In the genomic region with DNA sequence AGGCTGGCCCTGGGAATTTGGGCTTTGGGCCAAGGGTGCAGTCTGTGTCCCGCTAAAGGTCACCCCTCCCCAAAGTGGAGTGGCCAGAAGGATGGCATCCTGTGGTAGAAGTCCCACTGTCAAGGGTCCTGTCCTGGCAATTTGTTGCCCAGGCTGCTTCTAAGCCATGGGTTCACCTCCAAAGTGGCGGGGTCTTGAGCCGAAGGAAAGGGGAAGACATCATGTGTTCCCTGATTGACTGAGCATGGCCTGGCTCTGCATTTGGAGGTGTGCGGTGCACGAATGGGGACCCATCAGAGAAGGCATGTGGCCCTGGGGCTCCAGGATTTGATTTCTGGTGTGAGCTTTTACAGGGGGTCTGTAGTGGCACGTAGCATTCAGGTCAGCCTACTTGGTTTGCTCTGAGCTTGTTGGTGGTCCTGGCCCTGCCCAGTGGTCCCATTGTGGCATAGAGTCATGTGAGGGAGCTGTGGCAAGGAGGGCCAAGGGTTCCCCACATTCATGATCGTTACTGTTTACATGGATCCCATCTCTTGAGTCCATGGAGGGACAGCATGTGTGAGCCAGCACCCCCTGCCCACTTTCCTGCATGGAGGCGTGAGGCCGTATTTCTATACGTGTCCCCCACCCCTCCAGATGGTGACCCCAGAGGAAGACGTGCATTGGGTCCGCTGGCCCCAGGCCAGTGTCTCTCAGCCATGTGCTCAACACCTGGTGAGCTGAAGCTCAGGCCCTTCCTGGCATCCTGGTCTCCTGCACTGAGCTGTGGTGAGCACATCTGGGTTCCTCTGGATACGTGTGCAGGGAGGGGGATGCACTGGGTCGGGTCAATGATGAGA, we compare ENCODE assay signal across 20 cellular contexts.
A peak's percentile ranks its signal among the peaks of the same experiment; 100 is the strongest.
DNase-seq lines count a peak whose midpoint lies in the region; ATAC-seq and TF ChIP-seq lines count a peak whose summit lies in the region.
"Had no signal": no experiment of that assay in that cellular context is flagged by ENCODE, and none has a peak within 500 bp of the region (broad histone marks: within the 10 kb centered on the region; RNA-seq: fewer than 3 reads in every experiment).

No MANE protein-coding gene starts in this region.

- H3K36me3 ChIP-seq in esophagus muscularis mucosa, result no peaks in the 10 kb centered on the region
- H3K36me3 ChIP-seq in transverse colon, result no peaks in the 10 kb centered on the region
- H3K36me3 ChIP-seq: vagina had no signal

- H3K27ac ChIP-seq in esophagus muscularis mucosa (replicated peaks in 1 of 4) (no peak overlapping the region), transverse colon (no peak overlapping the region)
- H3K27ac ChIP-seq: skin epidermis, vagina had no signal

- H3K4me1 Mint-ChIP-seq in mesothelial cell of epicardium, result no peaks in the 10 kb centered on the region
- H3K4me1 Mint-ChIP-seq in T-helper 2 cell treated with Interferon-gamma antibody and Interleukin-4, amounts not matched to agents 5 μg/mL and 100 μg/mL, for 36 hours (ENCODE audit: low read depth), result no peaks in the 10 kb centered on the region
- H3K4me1 Mint-ChIP-seq: memory B cell; neural crest cell; stimulated activated memory B cell treated with anti-CD40 and anti-IgM and Interleukin-4, amounts not matched to agents 10 μg/mL and 1 μg/mL and 100 μg/mL, for 72 hours had no signal

- H3K4me3 Mint-ChIP-seq in mesothelial cell of epicardium, result no peak overlapping the region
- no peak overlapping the region for H3K4me3 Mint-ChIP-seq in T-helper 2 cell treated with Interferon-gamma antibody and Interleukin-4, amounts not matched to agents 5 μg/mL and 100 μg/mL, for 36 hours
- H3K4me3 Mint-ChIP-seq: memory B cell; neural crest cell; stimulated activated memory B cell treated with anti-CD40 and anti-IgM and Interleukin-4, amounts not matched to agents 10 μg/mL and 1 μg/mL and 100 μg/mL, for 72 hours had no signal

- TF ChIP-seq POLR2A in esophagus muscularis mucosa (IDR thresholded peaks at IDR 0.05; ENCODE audit: low read depth) (no peak), transverse colon (IDR thresholded peaks at IDR 0.05) (no peak)

- no peak overlapping the region for H3K27ac Mint-ChIP-seq in mesothelial cell of epicardium
- no peak overlapping the region for H3K27ac Mint-ChIP-seq in T-helper 2 cell treated with Interferon-gamma antibody and Interleukin-4, amounts not matched to agents 5 μg/mL and 100 μg/mL, for 36 hours
- H3K27ac Mint-ChIP-seq: activated naive CD4-positive, alpha-beta T cell treated with anti-CD3 and anti-CD28 coated beads, Interleukin-2, amount 50 U/mL, for 72 hours; memory B cell; stimulated activated memory B cell treated with anti-CD40 and anti-IgM and Interleukin-4, amounts not matched to agents 10 μg/mL and 1 μg/mL and 100 μg/mL, for 72 hours had no signal

- TF ChIP-seq CTCF in esophagus muscularis mucosa (IDR thresholded peaks at IDR 0.05) (no peak), mesothelial cell of epicardium (IDR thresholded peaks at IDR 0.05; ENCODE audit: unreplicated experiment) (no peak), transverse colon (IDR thresholded peaks at IDR 0.05) (no peak)

- H3K4me3 ChIP-seq in esophagus muscularis mucosa (no peak overlapping the region), transverse colon (no peak overlapping the region)
- H3K4me3 ChIP-seq: skin epidermis, vagina had no signal

- in situ Hi-C loops in transverse colon (cut with MboI; ENCODE audit: low pct_ligation_motif_present in 1 of 4, low pct_unique_long_range_greater_than_20kb in 1 of 4, low sequenced_read_pairs in 3 of 4), result no loop called here

- H3K27me3 Mint-ChIP-seq in mesothelial cell of epicardium (ENCODE audit: low read depth), result no peaks in the 10 kb centered on the region
- H3K27me3 Mint-ChIP-seq in T-helper 2 cell treated with Interferon-gamma antibody and Interleukin-4, amounts not matched to agents 5 μg/mL and 100 μg/mL, for 36 hours (ENCODE audit: low read depth), result no peaks in the 10 kb centered on the region
- H3K27me3 Mint-ChIP-seq: memory B cell; stimulated activated memory B cell treated with anti-CD40 and anti-IgM and Interleukin-4, amounts not matched to agents 10 μg/mL and 1 μg/mL and 100 μg/mL, for 72 hours had no signal

- H3K36me3 Mint-ChIP-seq in mesothelial cell of epicardium, result peaks cover 3% of the 10 kb centered on the region
- no peaks in the 10 kb centered on the region for H3K36me3 Mint-ChIP-seq in T-helper 2 cell treated with Interferon-gamma antibody and Interleukin-4, amounts not matched to agents 5 μg/mL and 100 μg/mL, for 36 hours (ENCODE audit: low read depth)
- H3K36me3 Mint-ChIP-seq: memory B cell; stimulated activated memory B cell treated with anti-CD40 and anti-IgM and Interleukin-4, amounts not matched to agents 10 μg/mL and 1 μg/mL and 100 μg/mL, for 72 hours had no signal

- H3K9me3 Mint-ChIP-seq in mesothelial cell of epicardium, result peaks cover 21% of the 10 kb centered on the region
- H3K9me3 Mint-ChIP-seq in T-helper 2 cell treated with Interferon-gamma antibody and Interleukin-4, amounts not matched to agents 5 μg/mL and 100 μg/mL, for 36 hours, result peaks cover 21% of the 10 kb centered on the region
- H3K9me3 Mint-ChIP-seq: neural crest cell had no signal

- H3K9me3 ChIP-seq in esophagus muscularis mucosa (peaks cover 0 to 73% (median 25%) of the 10 kb centered on the region in 4 donors), transverse colon (peaks cover 0 to 1% of the 10 kb centered on the region in 2 donors)

- DNase-seq in activated naive CD4-positive, alpha-beta T cell treated with anti-CD3 and anti-CD28 coated beads, Interleukin-2, amount 50 U/mL, for 16 hours, result peak; percentile 1
- no peak for DNase-seq in activated naive CD4-positive, alpha-beta T cell (lab: John Stamatoyannopoulos, UW)
- DNase-seq in esophagus muscularis mucosa (ENCODE audit: extremely low spot score) (peak; percentile 79), mesothelial cell of epicardium (ENCODE audit: low spot score in 2 of 2, unreplicated experiment in 2 of 2) (peak; percentile 8 to 16), transverse colon (peak; percentile 1), NCI-H2196 treated with DMSO at 0.1 percent for 48 hours (lab: John Stamatoyannopoulos, UW; ENCODE audit: unreplicated experiment) (no peak)
- no peak for DNase-seq in T-helper 2 cell treated with Interferon-gamma antibody and Interleukin-4, amounts not matched to agents 5 μg/mL and 100 μg/mL, for 36 hours (ENCODE audit: low spot score)
- DNase-seq: effector CD8-positive, alpha-beta T cell; GF-D8; NCI-H187; NCI-H69 had no signal

- 93% methylated on average over 11 of the region's 14 CpGs for WGBS in esophagus muscularis mucosa
- WGBS in transverse colon (ENCODE audit: low coverage in 1 of 2), 2 donors, result 83% methylated on average over 14 of the region's 14 CpGs; no CpG with 5 or more reads in 1 of the 2 donors

- H3K4me1 ChIP-seq in esophagus muscularis mucosa (no peaks in the 10 kb centered on the region), transverse colon (no peaks in the 10 kb centered on the region)
- H3K4me1 ChIP-seq: Caco-2, vagina had no signal

- intact Hi-C loops in esophagus muscularis mucosa (cut with DNase I), result no loop called here
- intact Hi-C loops in transverse colon (cut with DNase I; ENCODE audit: low total_unique reads), result no loop called here

- ATAC-seq in GM21717 (IDR thresholded peaks at IDR 0.05; ENCODE audit: unreplicated experiment), result no peak
- ATAC-seq: activated naive CD4-positive, alpha-beta T cell treated with anti-CD3 and anti-CD28 coated beads, Interleukin-2, amount 50 U/mL, for 72 hours; SK-N-SH treated with all-trans-retinoic acid at 6 μM for 48 hours; stimulated activated memory B cell treated with anti-CD40 and anti-IgM and Interleukin-4, amounts not matched to agents 10 μg/mL and 1 μg/mL and 100 μg/mL, for 72 hours had no signal

- H3K27me3 ChIP-seq in esophagus muscularis mucosa (no peaks in the 10 kb centered on the region), transverse colon (no peaks in the 10 kb centered on the region)
- H3K27me3 ChIP-seq: vagina had no signal

- TF ChIP-seq EP300 in esophagus muscularis mucosa (IDR thresholded peaks at IDR 0.05) (no peak), transverse colon (IDR thresholded peaks at IDR 0.05; ENCODE audit: low read depth) (no peak)

Comparison
In these comparisons a context has a peak if more than half of its experiments do, and no peak if none do; other contexts are left out.
1. DNase-seq: peak in activated naive CD4-positive, alpha-beta T cell treated with anti-CD3 and anti-CD28 coated beads, Interleukin-2, amount 50 U/mL, for 16 hours (single experiment), esophagus muscularis mucosa (single experiment), mesothelial cell of epicardium (2 of 2) and transverse colon (single experiment); none in activated naive CD4-positive, alpha-beta T cell (0 of 4), T-helper 2 cell treated with Interferon-gamma antibody and Interleukin-4, amounts not matched to agents 5 μg/mL and 100 μg/mL, for 36 hours (single experiment) and NCI-H2196 treated with DMSO at 0.1 percent for 48 hours (single experiment).